In the genomic region with DNA sequence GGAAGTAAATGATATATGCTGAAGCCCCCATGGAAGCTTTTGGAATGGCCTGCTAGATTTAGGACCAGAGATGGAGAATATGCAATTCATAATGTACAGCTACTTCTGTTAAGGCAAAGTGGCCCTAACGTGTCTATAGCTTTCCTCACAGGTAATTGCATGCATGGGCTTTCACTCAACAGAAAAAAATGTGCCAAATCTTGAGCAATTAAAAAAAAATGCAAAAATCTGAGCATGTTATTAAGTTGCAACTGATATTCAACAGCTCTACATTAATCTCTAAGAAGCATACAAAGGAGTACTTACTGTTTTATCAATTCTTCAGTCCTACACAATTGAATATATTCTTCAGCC, we compare ENCODE assay signal across 16 cellular contexts.
"Had no signal": no experiment of that assay in that cellular context is flagged by ENCODE, and none has a peak within 500 bp of the region (broad histone marks: within the 10 kb centered on the region; RNA-seq: fewer than 3 reads in every experiment).

No MANE protein-coding gene starts in this region.

- H3K4me1 ChIP-seq: left ventricle myocardium inferior had no signal

- H3K4me3 Mint-ChIP-seq: activated T-helper 17 cell treated with anti-CD3 and anti-CD28 coated beads, Interleukin-2, amount 50 U/mL, for 72 hours; endodermal cell; nephron had no signal

- DNase-seq: activated CD4-positive, alpha-beta T cell treated with anti-CD3 and anti-CD28 coated beads, Interleukin-2, amount 50 U/mL, for 1 hour; activated naive CD4-positive, alpha-beta T cell treated with Interleukin-2 at 50 U/mL for 16 hours; anterior cingulate cortex; dorsolateral prefrontal cortex; endodermal cell; hippocampal formation; kidney; left ventricle myocardium inferior; nucleus accumbens; stimulated activated CD4-positive, alpha-beta T cell treated with anti-CD3 and anti-CD28 coated beads, Interleukin-4, amount 100 ng/mL, for 4 hours; stimulated activated CD8-positive, alpha-beta memory T cell treated with anti-CD3 and anti-CD28 coated beads, Interleukin-4, amount 100 ng/mL, for 48 hours; stimulated activated naive CD4-positive, alpha-beta T cell treated with Interleukin-2 at 50 U/mL for 16 hours had no signal

- H3K9me3 ChIP-seq: left ventricle myocardium inferior had no signal

- FAIRE-seq: kidney had no signal

- ATAC-seq: activated CD4-positive, CD25-positive, alpha-beta regulatory T cell treated with anti-CD3 and anti-CD28 coated beads, Interleukin-2, amount 50 U/mL, for 24 hours; activated T-helper 17 cell treated with anti-CD3 and anti-CD28 coated beads, Interleukin-2, amount 50 U/mL, for 72 hours had no signal

- H3K4me3 ChIP-seq: cardiac muscle cell, dorsolateral prefrontal cortex, left ventricle myocardium inferior had no signal

- H3K27ac Mint-ChIP-seq: activated T-helper 17 cell treated with anti-CD3 and anti-CD28 coated beads, Interleukin-2, amount 50 U/mL, for 72 hours; endodermal cell; nephron had no signal

- H3K27ac ChIP-seq: cardiac muscle cell, dorsolateral prefrontal cortex had no signal

- H3K9me3 Mint-ChIP-seq: activated T-helper 17 cell treated with anti-CD3 and anti-CD28 coated beads, Interleukin-2, amount 50 U/mL, for 72 hours had no signal

- H3K4me1 Mint-ChIP-seq: activated T-helper 17 cell treated with anti-CD3 and anti-CD28 coated beads, Interleukin-2, amount 50 U/mL, for 72 hours had no signal

- H3K27me3 ChIP-seq: cardiac muscle cell had no signal

- H3K36me3 ChIP-seq: cardiac muscle cell, left ventricle myocardium inferior had no signal
